ENCODE assay signal across 8 cellular contexts in genomic region chr9:136482793-136483588, GRCh38. TPM values are rescaled to one million over a fixed set of nuclear protein-coding genes. Genes with fewer than 3 reads are reported as not detected.
DNase-seq lines count a peak whose midpoint lies in the region; ATAC-seq and TF ChIP-seq lines count a peak whose summit lies in the region.

Gene SEC16A (minus strand): TSS chr9:136483040. CDS start chr9:136477615, 5,425 bp downstream.

- no peak for TF ChIP-seq EP300 in esophagus muscularis mucosa (IDR thresholded peaks at IDR 0.05)

- intact Hi-C loops in esophagus muscularis mucosa (cut with DNase I) = loop anchor here (10.0 kb wide), 1 partner anchor 212 kb away; no protein-coding TSS in a partner anchor

- peak; percentile 45 for ATAC-seq in GM21825 (IDR thresholded peaks at IDR 0.05; ENCODE audit: unreplicated experiment)

- H3K4me3 ChIP-seq in Peyer's patch (peak within 1 kb of the TSS; percentile 70 to 94 (median 79)), esophagus muscularis mucosa (peak within 1 kb of the TSS; percentile 67 to 99 (median 95)), muscle layer of duodenum (ENCODE audit: low read depth in 1 of 2, low read length in 2 of 2) (peak within 1 kb of the TSS; percentile 82 to 87)

- H3K36me3 ChIP-seq in KOPT-K1 (ENCODE audit: insufficient read depth, low read length) (peaks cover 20% of the 10 kb centered on the region), Peyer's patch (peaks cover 0 to 6% (median 0%) of the 10 kb centered on the region in 3 donors), esophagus muscularis mucosa (peaks cover 0 to 18% (median 10%) of the 10 kb centered on the region in 4 donors), muscle layer of duodenum (ENCODE audit: control insufficient read depth in 1 of 2, insufficient read depth in 2 of 2, low read length in 2 of 2) (peaks cover 0 to 9% of the 10 kb centered on the region in 2 donors)

- peak; percentile 92 for DNase-seq in DMS79 (lab: John Stamatoyannopoulos, UW)
- DNase-seq in Peyer's patch = peak; percentile 99 to 100 (median 100)
- DNase-seq in activated T-cell treated with anti-CD3 and anti-CD28 coated beads, Interleukin-2, amount 50 U/mL, for 48 hours = peak; percentile 99 to 100
- peak; percentile 100 for DNase-seq in esophagus muscularis mucosa (ENCODE audit: extremely low spot score)
- peak; percentile 99 for DNase-seq in stimulated activated CD8-positive, alpha-beta memory T cell treated with anti-CD3 and anti-CD28 coated beads, Interleukin-7, amount 100 ng/mL, for 24 hours (ENCODE audit: low read depth)

- H3K27me3 ChIP-seq in Peyer's patch = no peaks in the 10 kb centered on the region
- H3K27me3 ChIP-seq in esophagus muscularis mucosa = no peaks in the 10 kb centered on the region
- no peaks in the 10 kb centered on the region for H3K27me3 ChIP-seq in muscle layer of duodenum (ENCODE audit: low read depth, low read length)

- peaks cover 0 to 26% (median 20%) of the 10 kb centered on the region in 4 donors for H3K4me1 ChIP-seq in Peyer's patch
- H3K4me1 ChIP-seq in esophagus muscularis mucosa = peaks cover 21 to 46% (median 40%) of the 10 kb centered on the region in 4 donors
- peaks cover 6 to 28% of the 10 kb centered on the region in 2 donors for H3K4me1 ChIP-seq in muscle layer of duodenum (ENCODE audit: control insufficient read depth in 1 of 2, insufficient read depth in 2 of 2, low read length in 2 of 2)

- TF ChIP-seq CTCF in Peyer's patch (IDR thresholded peaks at IDR 0.05) = no peak
- TF ChIP-seq CTCF in esophagus muscularis mucosa (IDR thresholded peaks at IDR 0.05) = no peak

- H3K27ac ChIP-seq in KOPT-K1 (ENCODE audit: low read depth, low read length, poor library complexity, severe bottlenecking) (peak within 1 kb of the TSS; percentile 93), Peyer's patch (peak within 1 kb of the TSS; percentile 94 to 100 (median 99)), esophagus muscularis mucosa (replicated peaks in 1 of 4) (peak within 1 kb of the TSS; percentile 91 to 100 (median 98)), muscle layer of duodenum (ENCODE audit: low read length) (peak within 1 kb of the TSS; percentile 96)

- TF ChIP-seq POLR2A in Peyer's patch (IDR thresholded peaks at IDR 0.05) (peak; percentile 80 to 95), esophagus muscularis mucosa (IDR thresholded peaks at IDR 0.05; ENCODE audit: low read depth) (peak; percentile 94)

- WGBS in esophagus muscularis mucosa = under 1% methylated on average over 36 of the region's 109 CpGs

- H3K9me3 ChIP-seq in KOPT-K1 (ENCODE audit: insufficient read depth, low read length, poor library complexity, severe bottlenecking) (no peaks in the 10 kb centered on the region), Peyer's patch (no peaks in the 10 kb centered on the region), esophagus muscularis mucosa (no peaks in the 10 kb centered on the region), muscle layer of duodenum (ENCODE audit: control insufficient read depth in 1 of 2, low read length in 2 of 2) (no peaks in the 10 kb centered on the region)

RNA-seq across cellular contexts. Expression of gene SEC16A, which starts in this region (rescaled TPM):
- total RNA-seq in Peyer's patch (10 to 100 TPM; 63.5 to 80.8 (median 74.6) TPM), esophagus muscularis mucosa (10 to 100 TPM; 43.2 to 62.3 (median 51.3) TPM)

Comparison
In these comparisons a context has a peak if more than half of its experiments do, and no peak if none do; other contexts are left out.
1. Peak in every context shown above with its lines: DNase-seq, ATAC-seq, H3K4me3 ChIP-seq and H3K27ac ChIP-seq.